ENCODE assay signal across 8 cellular contexts in genomic region chr1:25245393-25245792, GRCh38.
A peak's percentile ranks its signal among the peaks of the same experiment; 100 is the strongest.
DNase-seq lines count a peak whose midpoint lies in the region; ATAC-seq and TF ChIP-seq lines count a peak whose summit lies in the region.

No MANE protein-coding gene starts in this region.

- H3F3A ChIP-seq in SU-DHL-6 (ENCODE audit: insufficient read depth): peaks cover 33% of the 10 kb centered on the region

- H3K27ac ChIP-seq in SU-DHL-6 (ENCODE audit: low read depth, low read length): no peak overlapping the region

- peaks cover 25% of the 10 kb centered on the region for H3K79me2 ChIP-seq in SU-DHL-6 (ENCODE audit: insufficient read depth, low read length)

- H4K20me1 ChIP-seq in SU-DHL-6 (ENCODE audit: low read depth, low read length): peaks cover 16% of the 10 kb centered on the region

- H3K27me3 ChIP-seq in SU-DHL-6 (ENCODE audit: low read length): no peaks in the 10 kb centered on the region

- H2AFZ ChIP-seq in SU-DHL-6 (ENCODE audit: low read depth, low read length, severe bottlenecking): no peak overlapping the region

- peak overlapping the region; percentile 63 for H3K4me2 ChIP-seq in SU-DHL-6 (ENCODE audit: low read depth, low read length, poor library complexity, severe bottlenecking)

- ATAC-seq in HG02981 (IDR thresholded peaks at IDR 0.05; ENCODE audit: unreplicated experiment) (no peak), HG02885 (IDR thresholded peaks at IDR 0.05; ENCODE audit: poor library complexity, unreplicated experiment) (no peak)

- H3K4me3 ChIP-seq in GM12864 (ENCODE audit: low read depth, low read length) (peak overlapping the region; percentile 67; the same call in 1 of the 2 replicates), SU-DHL-6 (ENCODE audit: insufficient read depth, low read length, poor library complexity, severe bottlenecking) (peak overlapping the region; percentile 87), fibroblast of pulmonary artery (replicated peaks; ENCODE audit: low read depth, low read length) (peak overlapping the region; percentile 74), retinal pigment epithelial cell (ENCODE audit: low read length) (peak overlapping the region; percentile 99)

- H3K36me3 ChIP-seq in SU-DHL-6 (ENCODE audit: low read length): peaks cover 31% of the 10 kb centered on the region

- H3K9me2 ChIP-seq in SU-DHL-6 (replicated peaks; ENCODE audit: insufficient read depth, low read length): no peaks in the 10 kb centered on the region

- no peak for TF ChIP-seq CTCF in GM12864 (IDR thresholded peaks at IDR 0.05; ENCODE audit: low read depth, low read length, missing control alignments)
- TF ChIP-seq CTCF in SU-DHL-6 (IDR thresholded peaks at IDR 0.05; ENCODE audit: insufficient read depth, low read length, poor library complexity, severe bottlenecking): no peak
- TF ChIP-seq CTCF in fibroblast of pulmonary artery (IDR thresholded peaks at IDR 0.05; ENCODE audit: low read length, missing control alignments): no peak
- TF ChIP-seq CTCF in retinal pigment epithelial cell (conservative IDR thresholded peaks at IDR 0.05; ENCODE audit: low read depth, low read length): no peak

- peak overlapping the region; percentile 89; the same call in 1 of the 2 replicates for H3K9ac ChIP-seq in SU-DHL-6 (ENCODE audit: low read length)

- no peaks in the 10 kb centered on the region for H3K9me3 ChIP-seq in SU-DHL-6 (ENCODE audit: insufficient read depth, low read length)

- DNase-seq in GM12864 (ENCODE audit: low read depth) (no peak), fibroblast of pulmonary artery (ENCODE audit: low read depth) (no peak), retinal pigment epithelial cell (ENCODE audit: low read depth) (no peak), COLO829 (ENCODE audit: low spot score) (no peak), MV-4-11 (lab: John Stamatoyannopoulos, UW) (no peak)
